ENCODE assay signal across 1 cellular context in genomic region chr10:74825371-74826141, GRCh38.
TF ChIP-seq lines count a peak whose summit lies in the region.

No MANE protein-coding gene starts in this region.

TF ChIP-seq in K562, 482 proteins besides CTCF, POLR2A, EP300 and RAD21 (continued from another document and continues in another):
- TF ChIP-seq, protein P1, sequence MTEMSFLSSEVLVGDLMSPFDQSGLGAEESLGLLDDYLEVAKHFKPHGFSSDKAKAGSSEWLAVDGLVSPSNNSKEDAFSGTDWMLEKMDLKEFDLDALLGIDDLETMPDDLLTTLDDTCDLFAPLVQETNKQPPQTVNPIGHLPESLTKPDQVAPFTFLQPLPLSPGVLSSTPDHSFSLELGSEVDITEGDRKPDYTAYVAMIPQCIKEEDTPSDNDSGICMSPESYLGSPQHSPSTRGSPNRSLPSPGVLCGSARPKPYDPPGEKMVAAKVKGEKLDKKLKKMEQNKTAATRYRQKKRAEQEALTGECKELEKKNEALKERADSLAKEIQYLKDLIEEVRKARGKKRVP (CRISPR knock-in tag; IDR thresholded peaks at IDR 0.05) = no peak
- TF ChIP-seq HDAC2 (IDR thresholded peaks at IDR 0.05) (peak; percentile 86), ZFX (CRISPR knock-in tag; IDR thresholded peaks at IDR 0.05) (peak; percentile 41; the same call in 1 of the 2 replicates), POLR2G (IDR thresholded peaks at IDR 0.05; ENCODE audit: low read depth, low read length) (peak; percentile 44), IRF2 (CRISPR knock-in tag; IDR thresholded peaks at IDR 0.05) (no peak), MECOM (CRISPR knock-in tag; IDR thresholded peaks at IDR 0.05) (no peak), ZBTB7A (IDR thresholded peaks at IDR 0.05; ENCODE audit: borderline replicate concordance, control insufficient read depth, low read depth, low read length) (peak; percentile 96), NELFE (IDR thresholded peaks at IDR 0.05; ENCODE audit: insufficient read depth, insufficient read length) (no peak), TEAD1 (CRISPR knock-in tag; IDR thresholded peaks at IDR 0.05) (peak in 1 of 2 experiments; percentile 30; a peak in 1 of 4 replicates), PHF21A (IDR thresholded peaks at IDR 0.05; ENCODE audit: borderline replicate concordance, low read depth) (peak; percentile 53; the same call in 1 of the 2 replicates), MYNN (IDR thresholded peaks at IDR 0.05) (no peak), MYNN (CRISPR knock-in tag; IDR thresholded peaks at IDR 0.05) (no peak), ZNF146 (CRISPR knock-in tag; IDR thresholded peaks at IDR 0.05; ENCODE audit: unreplicated experiment) (no peak), KDM2B (CRISPR knock-in tag; IDR thresholded peaks at IDR 0.05) (peak; percentile 100), HNRNPL (IDR thresholded peaks at IDR 0.05; ENCODE audit: low read depth, low read length) (peak; percentile 58; the same call in 1 of the 2 replicates), SMAD1 (IDR thresholded peaks at IDR 0.05; ENCODE audit: low read depth, low read length, partially characterized antibody) (no peak), RBM22 (IDR thresholded peaks at IDR 0.05; ENCODE audit: low read depth, low read length, poor library complexity, severe bottlenecking) (peak; percentile 37), KLF1 (tag; IDR thresholded peaks at IDR 0.05) (0 out of 2 replicates have a peak, but pooled peaks have one; percentile 33), PRMT5 (CRISPR knock-in tag; IDR thresholded peaks at IDR 0.05) (peak; percentile 44; the same call in 1 of the 2 replicates), SIN3A (IDR thresholded peaks at IDR 0.05; ENCODE audit: borderline replicate concordance in 2 of 2, control insufficient read depth in 1 of 2, low read depth in 2 of 2, low read length in 2 of 2) (no peak; a peak in 1 of 4 replicates), DPF2 (IDR thresholded peaks at IDR 0.05) (peak; percentile 15; the same call in 1 of the 2 replicates), FOXP4 (CRISPR knock-in tag; IDR thresholded peaks at IDR 0.05; ENCODE audit: borderline replicate concordance) (peak; percentile 17; the same call in 1 of the 2 replicates), TBL1XR1 (IDR thresholded peaks at IDR 0.05; ENCODE audit: low read length in 2 of 2) (no peak), DACH1 (IDR thresholded peaks at IDR 0.05; ENCODE audit: partially characterized antibody) (no peak), KAT2B (IDR thresholded peaks at IDR 0.05; ENCODE audit: low read depth, low read length) (no peak), ZNF12 (CRISPR knock-in tag; IDR thresholded peaks at IDR 0.05) (peak; percentile 69; the same call in 1 of the 2 replicates), SMARCE1 (IDR thresholded peaks at IDR 0.05) (peak; percentile 12; the same call in 1 of the 2 replicates), CREM (IDR thresholded peaks at IDR 0.05; ENCODE audit: low read depth) (no peak; the same call in 1 of the 2 replicates), RNF2 (IDR thresholded peaks at IDR 0.05) (peak; percentile 80), FOXP1 (CRISPR knock-in tag; IDR thresholded peaks at IDR 0.05) (peak; percentile 43; the same call in 1 of the 2 replicates), ERF (CRISPR knock-in tag; IDR thresholded peaks at IDR 0.05) (0 out of 2 replicates have a peak, but pooled peaks have one; percentile 26), ZNF707 (CRISPR knock-in tag; conservative IDR thresholded peaks at IDR 0.05) (no peak), GATAD2A (IDR thresholded peaks at IDR 0.05) (0 out of 2 replicates have a peak, but pooled peaks have one; percentile 64), PHF20 (IDR thresholded peaks at IDR 0.05; ENCODE audit: partially characterized antibody) (peak; percentile 78), USF1 (CRISPR knock-in tag; IDR thresholded peaks at IDR 0.05) (no peak), PHF8 (IDR thresholded peaks at IDR 0.05; ENCODE audit: borderline replicate concordance, low read length) (peak; percentile 58; the same call in 1 of the 2 replicates), ZNF274 (IDR thresholded peaks at IDR 0.05; ENCODE audit: borderline replicate concordance, low read depth, low read length) (no peak), PHB2 (IDR thresholded peaks at IDR 0.05; ENCODE audit: low read depth) (no peak), MLLT1 (IDR thresholded peaks at IDR 0.05) (peak in 1 of 2 experiments; percentile 67; a peak in 2 of 4 replicates), MXI1 (IDR thresholded peaks at IDR 0.05; ENCODE audit: low read depth, low read length) (no peak), TEAD2 (tag; IDR thresholded peaks at IDR 0.05) (no peak), NCOR1 (IDR thresholded peaks at IDR 0.05) (peak; percentile 42), STAG1 (CRISPR knock-in tag; IDR thresholded peaks at IDR 0.05; ENCODE audit: borderline replicate concordance) (no peak), COPS2 (conservative IDR thresholded peaks at IDR 0.05) (no peak), CCNT2 (IDR thresholded peaks at IDR 0.05; ENCODE audit: borderline replicate concordance, extremely low read depth, insufficient read length, low read depth, low read length) (peak; percentile 69), TARDBP (IDR thresholded peaks at IDR 0.05) (0 out of 2 replicates have a peak, but pooled peaks have one; percentile 35), ARID4B (CRISPR knock-in tag; IDR thresholded peaks at IDR 0.05) (no peak; the same call in 1 of the 2 replicates), BHLHE40 (IDR thresholded peaks at IDR 0.05; ENCODE audit: low read length) (peak; percentile 95), ATF1 (CRISPR knock-in tag; IDR thresholded peaks at IDR 0.05) (no peak), ATF1 (tag; IDR thresholded peaks at IDR 0.05) (no peak), PURB (CRISPR knock-in tag; IDR thresholded peaks at IDR 0.05; ENCODE audit: low read depth) (no peak)
- TF ChIP-seq, protein P2, sequence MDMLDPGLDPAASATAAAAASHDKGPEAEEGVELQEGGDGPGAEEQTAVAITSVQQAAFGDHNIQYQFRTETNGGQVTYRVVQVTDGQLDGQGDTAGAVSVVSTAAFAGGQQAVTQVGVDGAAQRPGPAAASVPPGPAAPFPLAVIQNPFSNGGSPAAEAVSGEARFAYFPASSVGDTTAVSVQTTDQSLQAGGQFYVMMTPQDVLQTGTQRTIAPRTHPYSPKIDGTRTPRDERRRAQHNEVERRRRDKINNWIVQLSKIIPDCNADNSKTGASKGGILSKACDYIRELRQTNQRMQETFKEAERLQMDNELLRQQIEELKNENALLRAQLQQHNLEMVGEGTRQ (CRISPR knock-in tag; IDR thresholded peaks at IDR 0.05) = 0 out of 2 replicates have a peak, but pooled peaks have one; percentile 11
- TF ChIP-seq, protein P3, sequence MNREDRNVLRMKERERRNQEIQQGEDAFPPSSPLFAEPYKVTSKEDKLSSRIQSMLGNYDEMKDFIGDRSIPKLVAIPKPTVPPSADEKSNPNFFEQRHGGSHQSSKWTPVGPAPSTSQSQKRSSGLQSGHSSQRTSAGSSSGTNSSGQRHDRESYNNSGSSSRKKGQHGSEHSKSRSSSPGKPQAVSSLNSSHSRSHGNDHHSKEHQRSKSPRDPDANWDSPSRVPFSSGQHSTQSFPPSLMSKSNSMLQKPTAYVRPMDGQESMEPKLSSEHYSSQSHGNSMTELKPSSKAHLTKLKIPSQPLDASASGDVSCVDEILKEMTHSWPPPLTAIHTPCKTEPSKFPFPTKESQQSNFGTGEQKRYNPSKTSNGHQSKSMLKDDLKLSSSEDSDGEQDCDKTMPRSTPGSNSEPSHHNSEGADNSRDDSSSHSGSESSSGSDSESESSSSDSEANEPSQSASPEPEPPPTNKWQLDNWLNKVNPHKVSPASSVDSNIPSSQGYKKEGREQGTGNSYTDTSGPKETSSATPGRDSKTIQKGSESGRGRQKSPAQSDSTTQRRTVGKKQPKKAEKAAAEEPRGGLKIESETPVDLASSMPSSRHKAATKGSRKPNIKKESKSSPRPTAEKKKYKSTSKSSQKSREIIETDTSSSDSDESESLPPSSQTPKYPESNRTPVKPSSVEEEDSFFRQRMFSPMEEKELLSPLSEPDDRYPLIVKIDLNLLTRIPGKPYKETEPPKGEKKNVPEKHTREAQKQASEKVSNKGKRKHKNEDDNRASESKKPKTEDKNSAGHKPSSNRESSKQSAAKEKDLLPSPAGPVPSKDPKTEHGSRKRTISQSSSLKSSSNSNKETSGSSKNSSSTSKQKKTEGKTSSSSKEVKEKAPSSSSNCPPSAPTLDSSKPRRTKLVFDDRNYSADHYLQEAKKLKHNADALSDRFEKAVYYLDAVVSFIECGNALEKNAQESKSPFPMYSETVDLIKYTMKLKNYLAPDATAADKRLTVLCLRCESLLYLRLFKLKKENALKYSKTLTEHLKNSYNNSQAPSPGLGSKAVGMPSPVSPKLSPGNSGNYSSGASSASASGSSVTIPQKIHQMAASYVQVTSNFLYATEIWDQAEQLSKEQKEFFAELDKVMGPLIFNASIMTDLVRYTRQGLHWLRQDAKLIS (CRISPR knock-in tag; IDR thresholded peaks at IDR 0.05) = 0 out of 2 replicates have a peak, but pooled peaks have one; percentile 15
- TF ChIP-seq, protein P4, sequence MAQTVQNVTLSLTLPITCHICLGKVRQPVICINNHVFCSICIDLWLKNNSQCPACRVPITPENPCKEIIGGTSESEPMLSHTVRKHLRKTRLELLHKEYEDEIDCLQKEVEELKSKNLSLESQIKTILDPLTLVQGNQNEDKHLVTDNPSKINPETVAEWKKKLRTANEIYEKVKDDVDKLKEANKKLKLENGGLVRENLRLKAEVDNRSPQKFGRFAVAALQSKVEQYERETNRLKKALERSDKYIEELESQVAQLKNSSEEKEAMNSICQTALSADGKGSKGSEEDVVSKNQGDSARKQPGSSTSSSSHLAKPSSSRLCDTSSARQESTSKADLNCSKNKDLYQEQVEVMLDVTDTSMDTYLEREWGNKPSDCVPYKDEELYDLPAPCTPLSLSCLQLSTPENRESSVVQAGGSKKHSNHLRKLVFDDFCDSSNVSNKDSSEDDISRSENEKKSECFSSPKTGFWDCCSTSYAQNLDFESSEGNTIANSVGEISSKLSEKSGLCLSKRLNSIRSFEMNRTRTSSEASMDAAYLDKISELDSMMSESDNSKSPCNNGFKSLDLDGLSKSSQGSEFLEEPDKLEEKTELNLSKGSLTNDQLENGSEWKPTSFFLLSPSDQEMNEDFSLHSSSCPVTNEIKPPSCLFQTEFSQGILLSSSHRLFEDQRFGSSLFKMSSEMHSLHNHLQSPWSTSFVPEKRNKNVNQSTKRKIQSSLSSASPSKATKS (CRISPR knock-in tag; IDR thresholded peaks at IDR 0.05) = no peak
